1 cellular context compared by ENCODE assay signal in genomic region chr18:3771121-3771971, GRCh38.
TF ChIP-seq lines count a peak whose summit lies in the region.

No MANE protein-coding gene starts in this region.

TF ChIP-seq in IMR-90, 13 proteins besides CTCF, POLR2A, EP300 and RAD21 (continued from another document):
- TF ChIP-seq RFX5 (IDR thresholded peaks at IDR 0.05; ENCODE audit: low read depth, low read length), result no peak
- no peak for TF ChIP-seq NFE2L2 (IDR thresholded peaks at IDR 0.05; ENCODE audit: low read depth, low read length)
- TF ChIP-seq SMC3 (IDR thresholded peaks at IDR 0.05; ENCODE audit: low read depth, low read length), result peak; percentile 84
- peak; percentile 99 for TF ChIP-seq BHLHE40 (IDR thresholded peaks at IDR 0.05; ENCODE audit: low read depth, low read length)
- TF ChIP-seq USF2 (IDR thresholded peaks at IDR 0.05; ENCODE audit: low read depth, low read length), result no peak
- TF ChIP-seq CHD1 (IDR thresholded peaks at IDR 0.05; ENCODE audit: low read depth, low read length), result peak; percentile 64; the same call in 1 of the 2 replicates
- TF ChIP-seq RCOR1 (IDR thresholded peaks at IDR 0.05; ENCODE audit: insufficient replicate concordance, low read length), result no peak
- TF ChIP-seq MAZ (IDR thresholded peaks at IDR 0.05; ENCODE audit: borderline replicate concordance, low read depth, low read length), result peak; percentile 77; the same call in 1 of the 2 replicates
- peak; percentile 39; the same call in 1 of the 2 replicates for TF ChIP-seq MXI1 (IDR thresholded peaks at IDR 0.05; ENCODE audit: borderline replicate concordance, low read depth, low read length)
- no peak for TF ChIP-seq MAFK (IDR thresholded peaks at IDR 0.05; ENCODE audit: low read depth, low read length)
